ENCODE assay signal across 12 cellular contexts in genomic region chr10:33216661-33217427, GRCh38.
A peak's percentile ranks its signal among the peaks of the same experiment; 100 is the strongest.
DNase-seq lines count a peak whose midpoint lies in the region; ATAC-seq, FAIRE-seq and TF ChIP-seq lines count a peak whose summit lies in the region.
"Had no signal": no experiment of that assay in that cellular context is flagged by ENCODE, and none has a peak within 500 bp of the region (broad histone marks: within the 10 kb centered on the region; RNA-seq: fewer than 3 reads in every experiment).

No MANE protein-coding gene starts in this region.

- TF ChIP-seq EP300 in ovary (IDR thresholded peaks at IDR 0.05), result no peak

- TF ChIP-seq POLR2A in ovary (IDR thresholded peaks at IDR 0.05), result no peak

- FAIRE-seq in islet of Langerhans (lab: Jason Lieb, UNC), result peak; percentile 96

- TF ChIP-seq CTCF in BJ (IDR thresholded peaks at IDR 0.05; ENCODE audit: insufficient read depth, low read depth, low read length), result no peak
- no peak for TF ChIP-seq CTCF in RWPE2 (IDR thresholded peaks at IDR 0.05; ENCODE audit: poor library complexity, severe bottlenecking)
- no peak for TF ChIP-seq CTCF in ovary (IDR thresholded peaks at IDR 0.05)

- H3K9me3 ChIP-seq in RWPE2 (ENCODE audit: severe bottlenecking) (no peaks in the 10 kb centered on the region), ovary (no peaks in the 10 kb centered on the region)
- H3K9me3 ChIP-seq: upper lobe of left lung had no signal

- peak; percentile 85 for DNase-seq in BJ (ENCODE audit: low read depth)
- peak; percentile 22 for DNase-seq in HPDE6-E6E7 (ENCODE audit: extremely low spot score)
- no peak for DNase-seq in RWPE2 (ENCODE audit: low spot score)
- DNase-seq in activated T-cell treated with anti-CD3 and anti-CD28 coated beads, Interleukin-2, amount 50 U/mL, for 1 hour, result no peak
- no peak for DNase-seq in ovary
- DNase-seq: activated B cell treated with CpG ODN at 0.5 μM for 24 hours, islet precursor cell, occipital lobe had no signal

- no peak overlapping the region for H3K4me3 ChIP-seq in BJ (ENCODE audit: low read depth, low read length)
- no peak overlapping the region for H3K4me3 ChIP-seq in RWPE2 (ENCODE audit: severe bottlenecking)
- H3K4me3 ChIP-seq in ovary, result no peak overlapping the region
- H3K4me3 ChIP-seq: upper lobe of left lung had no signal

- POLR2A ChIA-PET in BJ (lab: Charles Lee), result interaction anchor here (0.6 to 0.8 kb wide), 2 partner anchors 86 to 150 kb away, joined by 3 to 10 read pairs; no protein-coding TSS in a partner anchor

- peaks cover 10% of the 10 kb centered on the region for H3K36me3 ChIP-seq in BJ (ENCODE audit: control insufficient read depth, insufficient read depth, low read length)
- H3K36me3 ChIP-seq in RWPE2 (ENCODE audit: low read depth), result peaks cover 90% of the 10 kb centered on the region
- no peaks in the 10 kb centered on the region for H3K36me3 ChIP-seq in ovary

- H3K27ac ChIP-seq in RWPE2 (ENCODE audit: poor library complexity, severe bottlenecking) (peak overlapping the region; percentile 93), ovary (no peak overlapping the region)

- WGBS in ovary, 3 donors, result 61 to 67% (median 66%) methylated on average over 5 of the region's 5 CpGs

- intact Hi-C loops in ovary (cut with DNase I), result loop anchor here in 1 of 4 donors (10.0 kb wide), 1 partner anchor 48 kb away; no protein-coding TSS in a partner anchor

- ATAC-seq in RWPE2 (ENCODE audit: low read depth) (peak; percentile 95), GM19397 (IDR thresholded peaks at IDR 0.05; ENCODE audit: unreplicated experiment) (no peak), GM18502 (IDR thresholded peaks at IDR 0.05; ENCODE audit: poor library complexity, unreplicated experiment) (no peak)

- no peaks in the 10 kb centered on the region for H3K27me3 ChIP-seq in BJ (ENCODE audit: control insufficient read depth, insufficient read depth, low read length)
- H3K27me3 ChIP-seq in RWPE2 (ENCODE audit: insufficient read depth, poor library complexity, severe bottlenecking), result no peaks in the 10 kb centered on the region
- H3K27me3 ChIP-seq in ovary, result no peaks in the 10 kb centered on the region
- H3K27me3 ChIP-seq: upper lobe of left lung had no signal

- CTCF ChIA-PET in BJ (lab: Yijun Ruan, JAX), result interaction anchor here (1.0 kb wide), 1 partner anchor 15 kb away, joined by 4 read pairs; no protein-coding TSS in a partner anchor

- H3K4me1 ChIP-seq in RWPE2 (ENCODE audit: insufficient read depth, poor library complexity, severe bottlenecking), result peaks cover 20% of the 10 kb centered on the region
- H3K4me1 ChIP-seq in ovary (ENCODE audit: insufficient read depth), result peaks cover 9% of the 10 kb centered on the region

Comparison
In these comparisons a context has a peak if more than half of its experiments do, and no peak if none do; other contexts are left out.
1. DNase-seq: peak in BJ (single experiment) and HPDE6-E6E7 (single experiment); none in RWPE2 (single experiment), activated T-cell treated with anti-CD3 and anti-CD28 coated beads, Interleukin-2, amount 50 U/mL, for 1 hour (single experiment) and ovary (0 of 5).